In the genomic region with DNA sequence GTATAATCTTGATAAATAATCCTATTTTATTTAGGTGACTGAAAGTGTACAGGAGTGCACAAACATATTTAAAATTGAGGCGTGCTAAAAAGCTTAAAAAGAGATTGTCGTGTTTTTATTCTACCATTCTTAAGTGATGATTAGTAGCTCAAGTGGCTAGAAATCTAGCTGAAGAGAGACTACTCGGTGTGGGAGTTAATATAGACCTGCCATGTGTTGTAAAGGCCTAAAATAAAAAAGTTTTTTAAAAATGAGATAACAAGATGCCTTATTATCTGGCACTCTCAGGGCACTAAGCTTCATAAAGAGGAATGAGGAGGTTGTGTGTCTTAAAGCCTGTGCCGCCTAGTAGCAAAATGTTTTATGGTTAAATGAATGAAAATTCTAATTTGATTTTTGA, we compare ENCODE assay signal across 9 cellular contexts. TPM values are rescaled to one million over a fixed set of nuclear protein-coding genes. Genes with fewer than 3 reads are reported as not detected.
DNase-seq lines count a peak whose midpoint lies in the region; TF ChIP-seq lines count a peak whose summit lies in the region.
"Had no signal": no experiment of that assay in that cellular context is flagged by ENCODE, and none has a peak within 500 bp of the region (broad histone marks: within the 10 kb centered on the region; RNA-seq: fewer than 3 reads in every experiment).

No MANE protein-coding gene starts in this region.

- DNase-seq in GM12865 (ENCODE audit: low read depth) (no peak), SJSA1 (ENCODE audit: low read depth in 1 of 2, low spot score in 2 of 2) (no peak), fibroblast of lung (ENCODE audit: low read depth in 2 of 2) (peak in 1 of 2 donors; percentile 27), retinal pigment epithelial cell (ENCODE audit: low read depth) (no peak), GOT3 (lab: John Stamatoyannopoulos, UW) (no peak), SHP77 (lab: John Stamatoyannopoulos, UW) (no peak), hypothalamus (lab: John Stamatoyannopoulos, UW) (no peak)
- DNase-seq in NK-92 treated with Interleukin-12 subunit alpha and Interleukin-12 subunit beta, amount 100 ng/mL, for 24 hours (lab: John Stamatoyannopoulos, UW): no peak
- DNase-seq: pancreas had no signal

- peaks cover 5% of the 10 kb centered on the region for H3K4me1 ChIP-seq in SJSA1 (replicated peaks)
- peaks cover 3% of the 10 kb centered on the region for H3K4me1 ChIP-seq in fibroblast of lung (ENCODE audit: control insufficient read depth, extremely low read depth, insufficient read depth, low read length)

- H3K27ac ChIP-seq in SJSA1 (no peak overlapping the region), fibroblast of lung (ENCODE audit: insufficient read depth, low read length) (peak overlapping the region; percentile 95)

- H3K27me3 ChIP-seq in SJSA1 (replicated peaks): no peaks in the 10 kb centered on the region
- H3K27me3 ChIP-seq in fibroblast of lung (ENCODE audit: control insufficient read depth, insufficient read depth, low read length): no peaks in the 10 kb centered on the region
- H3K27me3 ChIP-seq: pancreas had no signal

- H3K9me3 ChIP-seq in SJSA1 (replicated peaks) (no peaks in the 10 kb centered on the region), fibroblast of lung (ENCODE audit: control insufficient read depth, insufficient read depth, low read depth, low read length) (no peaks in the 10 kb centered on the region)
- H3K9me3 ChIP-seq: pancreas had no signal

- H3K4me3 ChIP-seq in GM12865 (ENCODE audit: low read depth, low read length) (peak overlapping the region; percentile 90), SJSA1 (peak overlapping the region; percentile 100), fibroblast of lung (replicated peaks in 1 of 4; ENCODE audit: control extremely low read depth in 1 of 4, insufficient read depth in 1 of 4, low read depth in 3 of 4, low read length in 4 of 4) (peak overlapping the region; percentile 87 to 98 (median 90)), retinal pigment epithelial cell (ENCODE audit: low read length) (peak overlapping the region; percentile 93)

- no peak for TF ChIP-seq CTCF in GM12865 (IDR thresholded peaks at IDR 0.05; ENCODE audit: insufficient read depth, low read depth, low read length, missing control alignments)
- TF ChIP-seq CTCF in fibroblast of lung (conservative IDR thresholded peaks at IDR 0.05 in 1 of 2, IDR thresholded peaks at IDR 0.05 in 1 of 2; ENCODE audit: low read depth in 1 of 2, low read length in 2 of 2): no peak
- TF ChIP-seq CTCF in retinal pigment epithelial cell (conservative IDR thresholded peaks at IDR 0.05; ENCODE audit: low read depth, low read length): no peak

- peaks cover 62% of the 10 kb centered on the region for H3K79me2 ChIP-seq in fibroblast of lung (ENCODE audit: control insufficient read depth, insufficient read depth, low read length)

- H4K20me1 ChIP-seq in fibroblast of lung (ENCODE audit: control insufficient read depth, extremely low read depth, insufficient read depth, low read length): peaks cover 3% of the 10 kb centered on the region

- H3K4me2 ChIP-seq in fibroblast of lung (ENCODE audit: extremely low read depth, insufficient read depth, low read length): peak overlapping the region; percentile 96

- H3K36me3 ChIP-seq in SJSA1 (peaks cover 3% of the 10 kb centered on the region), fibroblast of lung (ENCODE audit: control insufficient read depth, insufficient read depth, low read length) (no peaks in the 10 kb centered on the region)
- H3K36me3 ChIP-seq: pancreas had no signal

- no peak overlapping the region for H2AFZ ChIP-seq in fibroblast of lung (ENCODE audit: low read length)

- H3K9ac ChIP-seq in fibroblast of lung (ENCODE audit: insufficient read depth, low read length): peak overlapping the region; percentile 98

RNA-seq across cellular contexts. Expression of a gene that starts 1.7 kb away (rescaled TPM):
- 157 and 250 TPM in 2 replicates for total RNA-seq in SJSA1 (2014; rRNA removed; shearing (Covaris generic))
- total RNA-seq in fibroblast of lung: 91.9 and 123 TPM in 2 replicates
- 151 and 205 TPM in 2 replicates for polyA plus RNA-seq in fibroblast of lung
- polyA plus RNA-seq in fibroblast of lung (2012): 131 and 154 TPM in 2 replicates
- polyA minus RNA-seq in fibroblast of lung (ENCODE audit: low replicate concordance): 1.3 and 1.6 TPM in 2 replicates
